Comparison of ENCODE assay signal across 20 cellular contexts in the genomic region with DNA sequence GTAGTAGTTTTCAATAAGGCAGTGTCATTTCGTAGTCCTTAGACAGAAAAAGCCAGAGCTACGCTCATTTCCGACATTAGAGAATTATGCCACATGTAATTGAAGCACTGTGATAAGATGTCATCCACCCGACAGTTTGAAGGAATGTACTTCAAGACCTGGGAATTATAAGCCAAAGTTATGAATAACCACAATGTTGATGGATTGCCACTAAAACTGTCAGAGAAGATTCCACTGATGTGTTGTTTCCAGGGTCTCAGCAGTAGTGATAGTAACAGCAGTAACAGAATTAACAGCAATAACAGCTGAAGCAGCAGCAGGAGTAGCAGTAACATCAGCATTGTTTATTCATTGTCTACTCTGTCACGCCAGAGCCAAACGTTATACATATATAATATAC. TPM values are rescaled to one million over a fixed set of nuclear protein-coding genes. Genes with fewer than 3 reads are reported as not detected.
"Had no signal": no experiment of that assay in that cellular context is flagged by ENCODE, and none has a peak within 500 bp of the region (broad histone marks: within the 10 kb centered on the region; RNA-seq: fewer than 3 reads in every experiment).

No MANE protein-coding gene starts in this region.

- H3K27me3 ChIP-seq: adrenal gland, esophagus muscularis mucosa, testis, uterus had no signal

- ATAC-seq: activated CD8-positive, alpha-beta T cell treated with anti-CD3 and anti-CD28 coated beads, Interleukin-2, amount 10 ng/mL, durations not matched to agents 7 days and 5 days; heart left ventricle; left lobe of liver; naive thymus-derived CD8-positive, alpha-beta T cell; sciatic nerve had no signal

- H3K27ac ChIP-seq: adrenal gland, breast epithelium, esophagus muscularis mucosa, heart left ventricle, testis, uterus, WERI-Rb-1 had no signal

- H3K4me1 ChIP-seq: adrenal gland, breast epithelium, esophagus muscularis mucosa, heart left ventricle, testis, uterus had no signal

- H3K36me3 ChIP-seq: adrenal gland, breast epithelium, esophagus muscularis mucosa, heart left ventricle, uterus, WERI-Rb-1 had no signal

- H3K9me3 ChIP-seq: adrenal gland, breast epithelium, esophagus muscularis mucosa, heart left ventricle, testis, uterus had no signal

- DNase-seq: activated CD4-positive, alpha-beta T cell treated with anti-CD3 and anti-CD28 coated beads, Interleukin-2, amount 10 ng/mL, durations not matched to agents 7 days and 5 days; activated CD4-positive, CD25-positive, alpha-beta regulatory T cell treated with anti-CD3 and anti-CD28 coated beads, Interleukin-2, amount 50 U/mL, for 72 hours; activated CD8-positive, alpha-beta T cell treated with anti-CD3 and anti-CD28 coated beads, Interleukin-2, amount 10 ng/mL, durations not matched to agents 7 days and 5 days; adrenal gland; effector memory CD4-positive, alpha-beta T cell; heart left ventricle; kidney; naive thymus-derived CD8-positive, alpha-beta T cell; stimulated activated CD4-positive, alpha-beta T cell treated with anti-CD3 and anti-CD28 coated beads, Interleukin-2, amount 100 ng/mL, for 48 hours; stimulated activated naive CD4-positive, alpha-beta T cell; testis; trophoblast cell; uterus; WERI-Rb-1 had no signal

- H3K4me3 ChIP-seq: adrenal gland, breast epithelium, esophagus muscularis mucosa, heart left ventricle, lung, testis, uterus had no signal

- FAIRE-seq: kidney, TTC549 had no signal

RNA-seq across cellular contexts. Expression of gene RAB33A, which starts 24.7 kb away (rescaled TPM):
- total RNA-seq: sciatic nerve had no signal
